ENCODE assay signal across 7 cellular contexts in the genomic region with DNA sequence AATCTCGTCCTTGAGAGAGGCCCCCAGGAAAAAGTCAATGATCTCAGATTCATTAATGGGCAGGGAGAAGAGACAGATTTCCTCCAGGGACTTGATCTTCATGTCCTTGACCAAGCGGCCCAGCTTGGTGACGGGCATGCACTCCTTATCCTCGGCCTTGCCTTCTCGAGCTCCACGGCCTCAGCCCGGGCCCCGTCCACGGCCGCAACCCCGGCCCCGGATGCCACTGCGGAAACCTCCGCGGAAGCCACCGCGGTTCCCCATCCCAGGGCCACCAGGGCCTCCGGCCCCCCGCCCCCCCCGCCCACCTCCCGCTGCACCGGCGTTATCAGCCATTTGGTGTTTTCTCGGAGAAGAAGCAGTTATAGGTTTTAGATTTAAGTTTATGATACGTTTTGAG.
"Had no signal": no experiment of that assay in that cellular context is flagged by ENCODE, and none has a peak within 500 bp of the region (broad histone marks: within the 10 kb centered on the region; RNA-seq: fewer than 3 reads in every experiment).

No MANE protein-coding gene starts in this region.

- FAIRE-seq: G401.6, GM12878, GM12891, GM12892, GM18507, GM19239 had no signal

- ATAC-seq: GM12878 had no signal

- DNase-seq: GF-D8 had no signal

- H3K4me3 ChIP-seq: GM12878 had no signal
